Comparison of ENCODE assay signal across 16 cellular contexts in genomic region chr3:171260430-171260829, GRCh38.
"Had no signal": no experiment of that assay in that cellular context is flagged by ENCODE, and none has a peak within 500 bp of the region (broad histone marks: within the 10 kb centered on the region; RNA-seq: fewer than 3 reads in every experiment).

No MANE protein-coding gene starts in this region.

- H3K27ac Mint-ChIP-seq: activated CD4-positive, alpha-beta memory T cell treated with anti-CD3 and anti-CD28 coated beads for 36 hours; endodermal cell had no signal

- ATAC-seq: body of pancreas; pancreas; stimulated activated naive CD8-positive, alpha-beta T cell treated with anti-CD3 and anti-CD28 coated beads, Interleukin-15, Interleukin-2, amounts not matched to agents 100 U/mL and 50 U/mL, for 24 hours; upper lobe of right lung had no signal

- H3K4me3 Mint-ChIP-seq: activated CD4-positive, alpha-beta memory T cell treated with anti-CD3 and anti-CD28 coated beads for 36 hours; dendritic cell treated with granulocyte-macrophage colony-stimulating factor and Interleukin-4, amounts not matched to agents 40 ng/mL and 50 ng/mL, for 4 days; endodermal cell had no signal

- H3K27ac ChIP-seq: body of pancreas, pancreas, suprapubic skin, upper lobe of right lung had no signal

- DNase-seq: activated CD4-positive, alpha-beta memory T cell treated with anti-CD3 and anti-CD28 coated beads for 36 hours; activated CD4-positive, CD25-positive, alpha-beta regulatory T cell treated with anti-CD3 and anti-CD28 coated beads, Interleukin-2, amount 50 U/mL, for 72 hours; activated naive CD4-positive, alpha-beta T cell treated with Interleukin-2 at 50 U/mL for 16 hours; activated T-cell treated with anti-CD3 and anti-CD28 coated beads, Interleukin-2, amount 50 U/mL, for 48 hours; body of pancreas; cerebellar nuclear complex; endodermal cell; erythroblast; pancreas; retina; stimulated activated CD4-positive, alpha-beta T cell treated with anti-CD3 and anti-CD28 coated beads, Interleukin-4, amount 100 ng/mL, for 1 hour; stimulated activated CD8-positive, alpha-beta memory T cell treated with anti-CD3 and anti-CD28 coated beads, Interleukin-4, amount 100 ng/mL, for 48 hours; stimulated activated naive CD8-positive, alpha-beta T cell treated with anti-CD3 and anti-CD28 coated beads, Interleukin-15, Interleukin-2, amounts not matched to agents 100 U/mL and 50 U/mL, for 24 hours; upper lobe of right lung had no signal

- H3K27me3 Mint-ChIP-seq: activated CD4-positive, alpha-beta memory T cell treated with anti-CD3 and anti-CD28 coated beads for 36 hours; dendritic cell treated with granulocyte-macrophage colony-stimulating factor and Interleukin-4, amounts not matched to agents 40 ng/mL and 50 ng/mL, for 4 days had no signal

- H3K9me3 Mint-ChIP-seq: activated CD4-positive, alpha-beta memory T cell treated with anti-CD3 and anti-CD28 coated beads for 36 hours; dendritic cell treated with granulocyte-macrophage colony-stimulating factor and Interleukin-4, amounts not matched to agents 40 ng/mL and 50 ng/mL, for 4 days; endodermal cell had no signal

- H3K36me3 Mint-ChIP-seq: activated CD4-positive, alpha-beta memory T cell treated with anti-CD3 and anti-CD28 coated beads for 36 hours had no signal
